9 cellular contexts compared by ENCODE assay signal in the genomic region with DNA sequence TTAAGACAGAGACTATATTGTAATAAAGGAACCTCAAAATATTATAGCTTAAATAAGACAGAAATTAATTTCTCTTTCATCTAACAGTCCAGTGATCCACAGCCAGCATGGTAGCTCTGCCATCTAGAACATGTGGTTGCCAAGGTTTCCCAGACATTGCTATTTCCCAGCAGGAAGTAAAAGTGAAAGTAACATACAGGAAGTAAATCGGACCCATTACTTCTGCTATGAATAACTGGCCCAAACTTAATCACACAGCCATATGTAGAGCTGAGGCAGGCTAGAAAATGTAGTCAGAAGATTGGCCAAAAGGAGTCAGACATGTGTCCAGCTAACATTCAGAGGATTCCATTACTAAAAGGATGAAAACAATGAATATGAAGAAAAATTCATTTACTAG.
DNase-seq lines count a peak whose midpoint lies in the region; ATAC-seq and TF ChIP-seq lines count a peak whose summit lies in the region.
"Had no signal": no experiment of that assay in that cellular context is flagged by ENCODE, and none has a peak within 500 bp of the region (broad histone marks: within the 10 kb centered on the region; RNA-seq: fewer than 3 reads in every experiment).

No MANE protein-coding gene starts in this region.

- TF ChIP-seq POLR2A in gastroesophageal sphincter (IDR thresholded peaks at IDR 0.05): no peak
- no peak for TF ChIP-seq POLR2A in esophagus muscularis mucosa (IDR thresholded peaks at IDR 0.05; ENCODE audit: low read depth)

- H3K36me3 ChIP-seq in gastroesophageal sphincter: no peaks in the 10 kb centered on the region
- H3K36me3 ChIP-seq in esophagus muscularis mucosa: no peaks in the 10 kb centered on the region

- H3K4me1 Mint-ChIP-seq in memory B cell (peaks cover 5% of the 10 kb centered on the region), CD14-positive monocyte (no peaks in the 10 kb centered on the region)

- peaks cover 4% of the 10 kb centered on the region for H3K9me3 Mint-ChIP-seq in memory B cell
- H3K9me3 Mint-ChIP-seq in CD14-positive monocyte: peaks cover 0 to 4% (median 0%) of the 10 kb centered on the region in 7 donors

- H3K27me3 ChIP-seq in gastroesophageal sphincter: peaks cover 21% of the 10 kb centered on the region
- H3K27me3 ChIP-seq in esophagus muscularis mucosa: peaks cover 0 to 7% (median 0%) of the 10 kb centered on the region in 4 donors

- intact Hi-C loops in CD14-positive monocyte (cut with micrococcal nuclease) (no loop called here), esophagus muscularis mucosa (cut with DNase I) (no loop called here)

- H3K36me3 Mint-ChIP-seq in memory B cell (no peaks in the 10 kb centered on the region), CD14-positive monocyte (no peaks in the 10 kb centered on the region)

- WGBS in gastroesophageal sphincter (ENCODE audit: low coverage in 1 of 2), 2 donors: 47 to 71% methylated on average over 1 of the region's 1 CpG
- 29% methylated on average over 1 of the region's 1 CpG for WGBS in esophagus muscularis mucosa

- H3K9me3 ChIP-seq in gastroesophageal sphincter: no peaks in the 10 kb centered on the region
- H3K9me3 ChIP-seq in esophagus muscularis mucosa: no peaks in the 10 kb centered on the region

- H3K27me3 Mint-ChIP-seq in memory B cell (peaks cover 7% of the 10 kb centered on the region), CD14-positive monocyte (ENCODE audit: low read depth in 3 of 3) (peaks cover 3 to 9% (median 6%) of the 10 kb centered on the region in 3 donors)

- H3K27ac ChIP-seq in gastroesophageal sphincter (no peak overlapping the region), esophagus muscularis mucosa (replicated peaks in 1 of 4) (no peak overlapping the region)

- H3K4me3 ChIP-seq in gastroesophageal sphincter (no peak overlapping the region), esophagus muscularis mucosa (no peak overlapping the region)

- H3K4me3 Mint-ChIP-seq in memory B cell (peak overlapping the region; percentile 37), CD14-positive monocyte (no peak overlapping the region)

- H3K27ac Mint-ChIP-seq in memory B cell: peak overlapping the region; percentile 62
- H3K27ac Mint-ChIP-seq in CD14-positive monocyte: no peak overlapping the region

- H3K4me1 ChIP-seq in gastroesophageal sphincter (peaks cover 0 to 5% (median 0%) of the 10 kb centered on the region in 3 donors), esophagus muscularis mucosa (peaks cover 0 to 4% (median 2%) of the 10 kb centered on the region in 4 donors)

- peak; percentile 77 for ATAC-seq in GM18519 (IDR thresholded peaks at IDR 0.05; ENCODE audit: low FRiP score, unreplicated experiment)
- ATAC-seq in HG03159 (IDR thresholded peaks at IDR 0.05; ENCODE audit: unreplicated experiment): peak; percentile 82
- peak; percentile 27 for ATAC-seq in memory B cell (ENCODE audit: low read depth)
- no peak for ATAC-seq in gastroesophageal sphincter
- ATAC-seq in HG02840 (IDR thresholded peaks at IDR 0.05; ENCODE audit: low FRiP score, unreplicated experiment): no peak

- TF ChIP-seq EP300 in gastroesophageal sphincter (IDR thresholded peaks at IDR 0.05) (no peak), esophagus muscularis mucosa (IDR thresholded peaks at IDR 0.05) (no peak)

- DNase-seq in RPMI7951 (ENCODE audit: low read depth): peak; percentile 58
- no peak for DNase-seq in memory B cell (ENCODE audit: low spot score in 2 of 2)
- DNase-seq in CD14-positive monocyte (ENCODE audit: low spot score): no peak
- no peak for DNase-seq in esophagus muscularis mucosa (ENCODE audit: extremely low spot score)
- DNase-seq: NCI-H82 had no signal

- TF ChIP-seq CTCF in gastroesophageal sphincter (IDR thresholded peaks at IDR 0.05) (no peak), CD14-positive monocyte (IDR thresholded peaks at IDR 0.05) (no peak), esophagus muscularis mucosa (IDR thresholded peaks at IDR 0.05) (no peak)

Comparison
In these comparisons a context has a peak if more than half of its experiments do, and no peak if none do; other contexts are left out.
1. ATAC-seq: peak in GM18519 (single experiment), HG03159 (single experiment) and memory B cell (single experiment); none in gastroesophageal sphincter (single experiment) and HG02840 (single experiment).